ENCODE assay signal across 11 cellular contexts in genomic region chr2:71101656-71102055, GRCh38. TPM values are rescaled to one million over a fixed set of nuclear protein-coding genes. Genes with fewer than 3 reads are reported as not detected.
DNase-seq lines count a peak whose midpoint lies in the region; FAIRE-seq lines count a peak whose summit lies in the region.
"Had no signal": no experiment of that assay in that cellular context is flagged by ENCODE, and none has a peak within 500 bp of the region (broad histone marks: within the 10 kb centered on the region; RNA-seq: fewer than 3 reads in every experiment).

No MANE protein-coding gene starts in this region.

- H3K9me3 ChIP-seq in BLaER1 treated with 17β-estradiol and CSF1 and Interleukin-3, amounts not matched to agents 10 nM and 100 nM (replicated peaks in 1 of 11) = peaks cover 4 to 38% (median 20%) of the 10 kb centered on the region in 11 experiments; a peak in 19 of 22 replicates
- no peaks in the 10 kb centered on the region for H3K9me3 ChIP-seq in MG63
- no peaks in the 10 kb centered on the region for H3K9me3 ChIP-seq in small intestine (ENCODE audit: control insufficient read depth, low read depth)

- 39 to 68% (median 51%) methylated on average over 2 of the region's 2 CpGs for WGBS in small intestine, 3 donors

- peaks cover 8 to 17% (median 14%) of the 10 kb centered on the region in 10 experiments; a peak in 18 of 20 replicates for H3K4me1 ChIP-seq in BLaER1 treated with 17β-estradiol and CSF1 and Interleukin-3, amounts not matched to agents 10 nM and 100 nM
- no peaks in the 10 kb centered on the region for H3K4me1 ChIP-seq in small intestine (ENCODE audit: control insufficient read depth in 2 of 2, insufficient read depth in 1 of 2, low read depth in 1 of 2, low read length in 1 of 2)

- peak overlapping the region in 10 of 11 experiments; percentile 13 to 67 (median 50); a peak in 18 of 22 replicates for H3K4me2 ChIP-seq in BLaER1 treated with 17β-estradiol and CSF1 and Interleukin-3, amounts not matched to agents 10 nM and 100 nM
- H3K4me2 ChIP-seq: hepatocyte had no signal

- no peaks in the 10 kb centered on the region for H3K36me3 ChIP-seq in BLaER1 treated with 17β-estradiol and CSF1 and Interleukin-3, amounts not matched to agents 10 nM and 100 nM
- no peaks in the 10 kb centered on the region for H3K36me3 ChIP-seq in MG63
- no peaks in the 10 kb centered on the region for H3K36me3 ChIP-seq in small intestine (ENCODE audit: control insufficient read depth in 2 of 2, insufficient read depth in 2 of 2, low read length in 2 of 2)

- peak overlapping the region in 5 of 11 experiments; percentile 6 to 43 (median 23); a peak in 5 of 22 replicates for H3K27ac ChIP-seq in BLaER1 treated with 17β-estradiol and CSF1 and Interleukin-3, amounts not matched to agents 10 nM and 100 nM
- no peak overlapping the region for H3K27ac ChIP-seq in small intestine (ENCODE audit: low read depth in 1 of 2, low read length in 1 of 2)
- H3K27ac ChIP-seq: hepatocyte had no signal

- no peaks in the 10 kb centered on the region for H3K27me3 ChIP-seq in BLaER1 treated with 17β-estradiol and CSF1 and Interleukin-3, amounts not matched to agents 10 nM and 100 nM
- H3K27me3 ChIP-seq in MG63 (no peaks in the 10 kb centered on the region), small intestine (ENCODE audit: control insufficient read depth in 2 of 2, insufficient read depth in 2 of 2, low read length in 2 of 2) (no peaks in the 10 kb centered on the region)
- H3K27me3 ChIP-seq: hepatocyte had no signal

- no peak overlapping the region for H3K4me3 ChIP-seq in BLaER1 treated with 17β-estradiol and CSF1 and Interleukin-3, amounts not matched to agents 10 nM and 100 nM
- H3K4me3 ChIP-seq in MG63 = no peak overlapping the region
- H3K4me3 ChIP-seq in small intestine (ENCODE audit: low read depth in 1 of 2, low read length in 2 of 2) = no peak overlapping the region
- H3K4me3 ChIP-seq: hepatocyte had no signal

- no peak for FAIRE-seq in small intestine (lab: Jason Lieb, UNC)

- H3K9ac ChIP-seq in BLaER1 treated with 17β-estradiol and CSF1 and Interleukin-3, amounts not matched to agents 10 nM and 100 nM = peak overlapping the region in 3 of 11 experiments; percentile 4 to 31 (median 25); a peak in 3 of 22 replicates

- DNase-seq in MG63 (peak; percentile 83), dermis microvascular lymphatic vessel endothelial cell (ENCODE audit: low read depth in 2 of 2) (peak; percentile 80 to 92), myocyte (ENCODE audit: low read depth) (peak; percentile 89), 8988T (no peak), small intestine (no peak), mesenteric fat pad (ENCODE audit: low spot score) (no peak)
- no peak for DNase-seq in activated CD4-positive, alpha-beta T cell treated with anti-CD3 and anti-CD28 coated beads, Interleukin-2, amount 50 U/mL, for 4 hours
- DNase-seq: activated T-cell treated with anti-CD3 and anti-CD28 coated beads, Interleukin-2, amount 50 U/mL, for 72 hours; NCI-H1694 treated with DMSO at 0.1 percent for 48 hours had no signal

- H4K20me1 ChIP-seq in BLaER1 treated with 17β-estradiol and CSF1 and Interleukin-3, amounts not matched to agents 10 nM and 100 nM = no peaks in the 10 kb centered on the region

RNA-seq across cellular contexts. Expression of gene MCEE, which starts 28.4 kb away (rescaled TPM):
- total RNA-seq in MG63 (2014; rRNA removed; shearing (Covaris generic); ENCODE audit: low replicate concordance) = 13.0 and 23.9 TPM in 2 replicates
- total RNA-seq in dermis microvascular lymphatic vessel endothelial cell = 9.8 and 10.9 TPM in 2 replicates
- total RNA-seq in myocyte = 16.1 and 16.4 TPM in 2 replicates
- polyA plus RNA-seq in myocyte (2012) = 17.1 TPM
- polyA plus RNA-seq in small intestine = 10 to 100 TPM; 16.3 to 43.6 (median 34.6) TPM
- total RNA-seq in mesenteric fat pad = 15.2 TPM

RNA-seq across cellular contexts. Expression of gene MPHOSPH10, which starts 28.8 kb away (rescaled TPM):
- total RNA-seq in MG63 (2014; rRNA removed; shearing (Covaris generic); ENCODE audit: low replicate concordance) = 12.5 and 44.0 TPM in 2 replicates
- total RNA-seq in dermis microvascular lymphatic vessel endothelial cell = 10.6 and 11.7 TPM in 2 replicates
- 25.9 and 29.0 TPM in 2 replicates for total RNA-seq in myocyte
- polyA plus RNA-seq in myocyte (2012) = 13.4 TPM
- 10 to 100 TPM; 14.3 to 20.3 (median 16.8) TPM for polyA plus RNA-seq in small intestine
- total RNA-seq in mesenteric fat pad = 26.9 TPM

RNA-seq across cellular contexts. Expression of gene NAGK, which starts 33.2 kb away (rescaled TPM):
- total RNA-seq in MG63 (2014; rRNA removed; shearing (Covaris generic); ENCODE audit: low replicate concordance) = 46.8 and 82.8 TPM in 2 replicates
- total RNA-seq in dermis microvascular lymphatic vessel endothelial cell (51.0 and 72.4 TPM in 2 replicates), myocyte (54.6 and 75.3 TPM in 2 replicates), mesenteric fat pad (112 TPM)
- 198 TPM for polyA plus RNA-seq in myocyte (2012)
- polyA plus RNA-seq in small intestine = 10 to 100 TPM; 54.8 to 81.0 (median 78.6) TPM

Comparison
In these comparisons a context has a peak if more than half of its experiments do, and no peak if none do; other contexts are left out.
1. DNase-seq: peak in MG63 (single experiment), dermis microvascular lymphatic vessel endothelial cell (2 of 2) and myocyte (single experiment); none in 8988T (single experiment), small intestine (single experiment), mesenteric fat pad (single experiment) and activated CD4-positive, alpha-beta T cell treated with anti-CD3 and anti-CD28 coated beads, Interleukin-2, amount 50 U/mL, for 4 hours (0 of 2).